ENCODE assay signal across 2 cellular contexts in genomic region chrX:110212299-110212698, GRCh38.
TF ChIP-seq lines count a peak whose summit lies in the region.

No MANE protein-coding gene starts in this region.

TF ChIP-seq in IMR-90, 13 proteins besides CTCF, POLR2A, EP300 and RAD21:
- TF ChIP-seq RFX5 (IDR thresholded peaks at IDR 0.05; ENCODE audit: low read depth, low read length): no peak
- no peak for TF ChIP-seq MAFK (IDR thresholded peaks at IDR 0.05; ENCODE audit: low read depth, low read length)
- TF ChIP-seq FOS (IDR thresholded peaks at IDR 0.05; ENCODE audit: low read depth, low read length): no peak
- TF ChIP-seq USF2 (IDR thresholded peaks at IDR 0.05; ENCODE audit: low read depth, low read length): no peak
- no peak for TF ChIP-seq RCOR1 (IDR thresholded peaks at IDR 0.05; ENCODE audit: insufficient replicate concordance, low read length)
- no peak for TF ChIP-seq BHLHE40 (IDR thresholded peaks at IDR 0.05; ENCODE audit: low read depth, low read length)
- TF ChIP-seq SMC3 (IDR thresholded peaks at IDR 0.05; ENCODE audit: low read depth, low read length): no peak
- TF ChIP-seq MXI1 (IDR thresholded peaks at IDR 0.05; ENCODE audit: borderline replicate concordance, low read depth, low read length): no peak
- no peak for TF ChIP-seq CHD1 (IDR thresholded peaks at IDR 0.05; ENCODE audit: low read depth, low read length)
- TF ChIP-seq MAZ (IDR thresholded peaks at IDR 0.05; ENCODE audit: borderline replicate concordance, low read depth, low read length): no peak
- no peak for TF ChIP-seq CEBPB (IDR thresholded peaks at IDR 0.05; ENCODE audit: low read depth, low read length)
- no peak for TF ChIP-seq NFE2L2 (IDR thresholded peaks at IDR 0.05; ENCODE audit: low read depth, low read length)

TF ChIP-seq in HepG2, 621 proteins besides CTCF, POLR2A, EP300 and RAD21:
- no peak for TF ChIP-seq CBX5 (CRISPR knock-in tag; IDR thresholded peaks at IDR 0.05; ENCODE audit: borderline replicate concordance)
- TF ChIP-seq ZSCAN25 (CRISPR knock-in tag; IDR thresholded peaks at IDR 0.05): no peak
- TF ChIP-seq ZNF296 (CRISPR knock-in tag; conservative IDR thresholded peaks at IDR 0.05): no peak
- no peak for TF ChIP-seq ZNF577 (CRISPR knock-in tag; IDR thresholded peaks at IDR 0.05; ENCODE audit: borderline replicate concordance, low read depth)
